ENCODE assay signal across 35 cellular contexts in genomic region chr14:22671622-22672021, GRCh38. TPM values are rescaled to one million over a fixed set of nuclear protein-coding genes. Genes with fewer than 3 reads are reported as not detected.
DNase-seq lines count a peak whose midpoint lies in the region; ATAC-seq, FAIRE-seq and TF ChIP-seq lines count a peak whose summit lies in the region.
"Had no signal": no experiment of that assay in that cellular context is flagged by ENCODE, and none has a peak within 500 bp of the region (broad histone marks: within the 10 kb centered on the region; RNA-seq: fewer than 3 reads in every experiment).

No MANE protein-coding gene starts in this region.

- CTCF ChIA-PET in activated CD4-positive, alpha-beta T cell treated with anti-CD3 and anti-CD28 coated beads for 36 hours (lab: Charles Lee): no interaction called here

- no peak for FAIRE-seq in RCC 7860 (lab: Jason Lieb, UNC)
- FAIRE-seq: bronchial epithelial cell, colon had no signal

- H3K4me1 ChIP-seq in mesodermal cell (ENCODE audit: control insufficient read depth, insufficient read depth, low read length, poor library complexity, severe bottlenecking): peaks cover 7% of the 10 kb centered on the region
- H3K4me1 ChIP-seq: foreskin keratinocyte, spleen, stomach had no signal

- DNase-seq in activated CD4-positive, alpha-beta T cell treated with anti-CD3 and anti-CD28 coated beads for 36 hours: peak; percentile 20
- DNase-seq in activated CD4-positive, alpha-beta T cell treated with anti-CD3 and anti-CD28 coated beads, Interleukin-2, amount 10 ng/mL, durations not matched to agents 24 days and 14 days: no peak
- DNase-seq in EH (ENCODE audit: low read depth) (peak; percentile 43), RCC 7860 (ENCODE audit: low spot score) (peak; percentile 39), HFFc6 (no peak), GOT3 (lab: John Stamatoyannopoulos, UW) (no peak)
- DNase-seq: activated CD4-positive, alpha-beta T cell treated with anti-CD3 and anti-CD28 coated beads, Interleukin-2, amount 50 U/mL, for 4 hours; activated T-cell treated with anti-CD3 and anti-CD28 coated beads for 4 hours; AML-193; amniotic stem cell; CD4-positive, alpha-beta memory T cell; effector memory CD4-positive, alpha-beta T cell; foreskin keratinocyte; heart right ventricle; IMR-90; left cardiac atrium; mesendoderm; NCI-H1105 treated with DMSO at 0.1 percent for 48 hours; NCI-H2081; NCI-H226; NCI-H748 treated with DMSO at 0.1 percent for 48 hours; nucleus accumbens; RPMI8226; spleen; stimulated activated CD4-positive, alpha-beta T cell treated with anti-CD3 and anti-CD28 coated beads, Interleukin-4, amount 100 ng/mL, for 1 hour; stomach had no signal

- H3K27ac Mint-ChIP-seq in activated CD4-positive, alpha-beta T cell treated with anti-CD3 and anti-CD28 coated beads for 36 hours: no peak overlapping the region
- no peak overlapping the region for H3K27ac Mint-ChIP-seq in activated CD4-positive, alpha-beta T cell treated with anti-CD3 and anti-CD28 coated beads, Interleukin-2, amount 10 ng/mL, durations not matched to agents 24 days and 14 days
- H3K27ac Mint-ChIP-seq in HFFc6: no peak overlapping the region; the same call in 1 of the 2 replicates
- H3K27ac Mint-ChIP-seq: CD4-positive, alpha-beta memory T cell had no signal

- peak; percentile 49 for ATAC-seq in activated CD4-positive, alpha-beta T cell treated with anti-CD3 and anti-CD28 coated beads for 36 hours
- ATAC-seq in HG02973 (IDR thresholded peaks at IDR 0.05; ENCODE audit: unreplicated experiment): no peak
- ATAC-seq: foreskin keratinocyte, heart right ventricle, left cardiac atrium had no signal

- POLR2A ChIA-PET in activated CD4-positive, alpha-beta T cell treated with anti-CD3 and anti-CD28 coated beads for 36 hours (lab: Charles Lee): no interaction called here

- H3K36me3 Mint-ChIP-seq in activated CD4-positive, alpha-beta T cell treated with anti-CD3 and anti-CD28 coated beads for 36 hours (ENCODE audit: low read depth): no peaks in the 10 kb centered on the region
- H3K36me3 Mint-ChIP-seq in activated CD4-positive, alpha-beta T cell treated with anti-CD3 and anti-CD28 coated beads, Interleukin-2, amount 10 ng/mL, durations not matched to agents 24 days and 14 days (ENCODE audit: low read depth): no peaks in the 10 kb centered on the region
- peaks cover 15% of the 10 kb centered on the region for H3K36me3 Mint-ChIP-seq in HFFc6 (ENCODE audit: low read depth)
- H3K36me3 Mint-ChIP-seq: CD4-positive, alpha-beta memory T cell had no signal

- H3K36me3 ChIP-seq in mesodermal cell (ENCODE audit: control insufficient read depth, insufficient read depth, low read length): no peaks in the 10 kb centered on the region
- H3K36me3 ChIP-seq: heart right ventricle, spleen, stomach had no signal

- no peak for TF ChIP-seq CTCF in HFFc6 (IDR thresholded peaks at IDR 0.05)

- H3K27ac ChIP-seq in mesodermal cell (ENCODE audit: low read depth, low read length, severe bottlenecking): peak overlapping the region; percentile 33
- H3K27ac ChIP-seq: foreskin keratinocyte, heart right ventricle, spleen, stomach, VCaP had no signal

- H3K4me1 Mint-ChIP-seq in activated CD4-positive, alpha-beta T cell treated with anti-CD3 and anti-CD28 coated beads for 36 hours: peaks cover 15% of the 10 kb centered on the region
- no peaks in the 10 kb centered on the region for H3K4me1 Mint-ChIP-seq in activated CD4-positive, alpha-beta T cell treated with anti-CD3 and anti-CD28 coated beads, Interleukin-2, amount 10 ng/mL, durations not matched to agents 24 days and 14 days
- H3K4me1 Mint-ChIP-seq in HFFc6 (ENCODE audit: low read depth): peaks cover 29% of the 10 kb centered on the region
- H3K4me1 Mint-ChIP-seq: CD4-positive, alpha-beta memory T cell had no signal

- H3K4me3 Mint-ChIP-seq in activated CD4-positive, alpha-beta T cell treated with anti-CD3 and anti-CD28 coated beads for 36 hours: no peak overlapping the region
- H3K4me3 Mint-ChIP-seq in activated CD4-positive, alpha-beta T cell treated with anti-CD3 and anti-CD28 coated beads, Interleukin-2, amount 10 ng/mL, durations not matched to agents 24 days and 14 days: no peak overlapping the region
- no peak overlapping the region for H3K4me3 Mint-ChIP-seq in HFFc6
- H3K4me3 Mint-ChIP-seq: CD4-positive, alpha-beta memory T cell had no signal

- intact Hi-C loops in activated CD4-positive, alpha-beta T cell treated with anti-CD3 and anti-CD28 coated beads for 36 hours (cut with DNase I, micrococcal nuclease): loop anchor here in 1 of 2 experiments (10.0 kb wide), 1 partner anchor 1043 kb away; no protein-coding TSS in a partner anchor
- intact Hi-C loops in activated CD4-positive, alpha-beta T cell treated with anti-CD3 and anti-CD28 coated beads, Interleukin-2, amount 10 ng/mL, durations not matched to agents 24 days and 14 days (cut with micrococcal nuclease): no loop called here

- H3K4me3 ChIP-seq in mesodermal cell (ENCODE audit: extremely low read depth, insufficient read depth, low read length, poor library complexity, severe bottlenecking): no peak overlapping the region
- H3K4me3 ChIP-seq: heart right ventricle, spleen, stomach had no signal

- no peaks in the 10 kb centered on the region for H3K9me3 ChIP-seq in mesodermal cell (ENCODE audit: control insufficient read depth, low read length)
- H3K9me3 ChIP-seq: spleen, stomach had no signal

- H3K27me3 Mint-ChIP-seq in activated CD4-positive, alpha-beta T cell treated with anti-CD3 and anti-CD28 coated beads for 36 hours: peaks cover 5% of the 10 kb centered on the region
- H3K27me3 Mint-ChIP-seq in activated CD4-positive, alpha-beta T cell treated with anti-CD3 and anti-CD28 coated beads, Interleukin-2, amount 10 ng/mL, durations not matched to agents 24 days and 14 days: peaks cover 14% of the 10 kb centered on the region
- H3K27me3 Mint-ChIP-seq in HFFc6 (ENCODE audit: insufficient read depth): peaks cover 23% of the 10 kb centered on the region

- peaks cover 5% of the 10 kb centered on the region for H3K9me3 Mint-ChIP-seq in activated CD4-positive, alpha-beta T cell treated with anti-CD3 and anti-CD28 coated beads for 36 hours (ENCODE audit: low read depth)
- H3K9me3 Mint-ChIP-seq in activated CD4-positive, alpha-beta T cell treated with anti-CD3 and anti-CD28 coated beads, Interleukin-2, amount 10 ng/mL, durations not matched to agents 24 days and 14 days: peaks cover 15% of the 10 kb centered on the region
- peaks cover 7% of the 10 kb centered on the region; the same call in 1 of the 2 replicates for H3K9me3 Mint-ChIP-seq in HFFc6

RNA-seq across cellular contexts. Expression of gene OR6J1, which starts 27.5 kb away (rescaled TPM):
- total RNA-seq in activated CD4-positive, alpha-beta T cell treated with anti-CD3 and anti-CD28 coated beads for 36 hours: not detected
- total RNA-seq in activated CD4-positive, alpha-beta T cell treated with anti-CD3 and anti-CD28 coated beads, Interleukin-2, amount 10 ng/mL, durations not matched to agents 24 days and 14 days: not detected in 2 replicates
- not detected for polyA plus RNA-seq in mesodermal cell (2013, experiment 1 of 2)
- polyA plus RNA-seq in mesodermal cell (2013, experiment 2 of 2): not detected
- total RNA-seq in HFFc6 (2021; fragmentation: NEBNext Ultra II Directional; extraction: Animal tissue kit (Norgen Biotek cat#: 25700)): not detected
- total RNA-seq: A172; bronchial epithelial cell; CD4-positive, alpha-beta memory T cell; foreskin keratinocyte; G401; heart right ventricle; IMR-90; left cardiac atrium; MCF 10A; spleen; stomach; T-helper 1 cell treated with Interleukin-12 subunit alpha and Interleukin-12 subunit beta and Interleukin-4 antibody, amounts not matched to agents 30 ng/mL and 1 ng/mL, for 36 hours had no signal
- polyA plus RNA-seq: CD4-positive, alpha-beta memory T cell; foreskin keratinocyte; heart right ventricle; IMR-90; spleen; stomach had no signal

Comparison
In these comparisons a context has a peak if more than half of its experiments do, and no peak if none do; other contexts are left out.
1. DNase-seq: peak in activated CD4-positive, alpha-beta T cell treated with anti-CD3 and anti-CD28 coated beads for 36 hours (single experiment), EH (single experiment) and RCC 7860 (single experiment); none in activated CD4-positive, alpha-beta T cell treated with anti-CD3 and anti-CD28 coated beads, Interleukin-2, amount 10 ng/mL, durations not matched to agents 24 days and 14 days (single experiment), HFFc6 (single experiment) and GOT3 (single experiment).